In genomic region chr2:45184606-45185005, GRCh38 we compare ENCODE assay signal across 17 cellular contexts.
DNase-seq lines count a peak whose midpoint lies in the region; ATAC-seq and TF ChIP-seq lines count a peak whose summit lies in the region.
"Had no signal": no experiment of that assay in that cellular context is flagged by ENCODE, and none has a peak within 500 bp of the region (broad histone marks: within the 10 kb centered on the region; RNA-seq: fewer than 3 reads in every experiment).

No MANE protein-coding gene starts in this region.

- H3K27me3 ChIP-seq in foreskin keratinocyte: peaks cover 21% of the 10 kb centered on the region
- peaks cover 3% of the 10 kb centered on the region for H3K27me3 ChIP-seq in smooth muscle cell (ENCODE audit: low read depth)

- H3K4me3 ChIP-seq in smooth muscle cell: no peak overlapping the region

- no peaks in the 10 kb centered on the region for H3K36me3 ChIP-seq in smooth muscle cell (ENCODE audit: low read depth)

- no peaks in the 10 kb centered on the region for H3F3A ChIP-seq in smooth muscle cell (ENCODE audit: low read depth)

- POLR2A ChIA-PET in activated CD8-positive, alpha-beta T cell treated with anti-CD3 and anti-CD28 coated beads, Interleukin-2, amount 10 ng/mL, durations not matched to agents 7 days and 5 days (lab: Charles Lee): no interaction called here
- POLR2A ChIA-PET in activated CD8-positive, alpha-beta T cell treated with anti-CD3 and anti-CD28 coated beads for 36 hours (lab: Charles Lee): interaction anchor here (1.0 kb wide), 1 partner anchor 64 kb away, joined by 3 read pairs; no protein-coding TSS in a partner anchor

- no peak overlapping the region for H2AFZ ChIP-seq in smooth muscle cell (ENCODE audit: low read depth)

- H3K4me1 ChIP-seq in foreskin keratinocyte: no peaks in the 10 kb centered on the region
- H3K4me1 ChIP-seq in smooth muscle cell (ENCODE audit: low read depth): no peaks in the 10 kb centered on the region

- H3K4me3 Mint-ChIP-seq in activated CD8-positive, alpha-beta T cell treated with anti-CD3 and anti-CD28 coated beads, Interleukin-2, amount 10 ng/mL, durations not matched to agents 7 days and 5 days: no peak overlapping the region
- no peak overlapping the region for H3K4me3 Mint-ChIP-seq in activated CD8-positive, alpha-beta T cell treated with anti-CD3 and anti-CD28 coated beads for 36 hours
- H3K4me3 Mint-ChIP-seq: memory B cell had no signal

- CTCF ChIA-PET in activated CD8-positive, alpha-beta T cell treated with anti-CD3 and anti-CD28 coated beads, Interleukin-2, amount 10 ng/mL, durations not matched to agents 7 days and 5 days (lab: Charles Lee): no interaction called here
- CTCF ChIA-PET in activated CD8-positive, alpha-beta T cell treated with anti-CD3 and anti-CD28 coated beads for 36 hours (lab: Charles Lee): no interaction called here

- no peak for TF ChIP-seq CTCF in activated CD8-positive, alpha-beta T cell treated with anti-CD3 and anti-CD28 coated beads for 36 hours (IDR thresholded peaks at IDR 0.05)
- TF ChIP-seq CTCF in foreskin keratinocyte (conservative IDR thresholded peaks at IDR 0.05) (no peak), smooth muscle cell (IDR thresholded peaks at IDR 0.05; ENCODE audit: borderline replicate concordance, insufficient read depth, poor library complexity, severe bottlenecking) (no peak)

- H3K9me3 Mint-ChIP-seq in activated CD8-positive, alpha-beta T cell treated with anti-CD3 and anti-CD28 coated beads, Interleukin-2, amount 10 ng/mL, durations not matched to agents 7 days and 5 days (ENCODE audit: insufficient read depth): no peaks in the 10 kb centered on the region
- H3K9me3 Mint-ChIP-seq in activated CD8-positive, alpha-beta T cell treated with anti-CD3 and anti-CD28 coated beads for 36 hours: no peaks in the 10 kb centered on the region
- H3K9me3 Mint-ChIP-seq: memory B cell had no signal

- no peak overlapping the region for H3K9ac ChIP-seq in smooth muscle cell (ENCODE audit: low read depth)
- H3K9ac ChIP-seq: KMS-11 had no signal

- no peaks in the 10 kb centered on the region for H3K79me2 ChIP-seq in smooth muscle cell (ENCODE audit: low read depth)

- peak; percentile 1 for DNase-seq in activated CD8-positive, alpha-beta T cell treated with anti-CD3 and anti-CD28 coated beads, Interleukin-2, amount 10 ng/mL, durations not matched to agents 7 days and 5 days
- DNase-seq in activated CD8-positive, alpha-beta T cell treated with anti-CD3 and anti-CD28 coated beads for 36 hours: no peak
- peak; percentile 39 for DNase-seq in SW480 (ENCODE audit: low spot score)
- peak; percentile 69 to 86 for DNase-seq in foreskin keratinocyte
- no peak for DNase-seq in T-helper 1 cell
- DNase-seq in smooth muscle cell (lab: John Stamatoyannopoulos, UW; ENCODE audit: unreplicated experiment): no peak
- no peak for DNase-seq in NCI-H526 treated with DMSO at 0.1 percent for 48 hours (lab: John Stamatoyannopoulos, UW)
- DNase-seq: activated gamma-delta T cell, COR-L47, erythroblast, NCI-H187 treated with DMSO at 0.1 percent for 48 hours, nucleus accumbens, SHP77 had no signal

- peaks cover 8% of the 10 kb centered on the region for H3K27me3 Mint-ChIP-seq in activated CD8-positive, alpha-beta T cell treated with anti-CD3 and anti-CD28 coated beads, Interleukin-2, amount 10 ng/mL, durations not matched to agents 7 days and 5 days (ENCODE audit: low read depth)
- H3K27me3 Mint-ChIP-seq in activated CD8-positive, alpha-beta T cell treated with anti-CD3 and anti-CD28 coated beads for 36 hours: peaks cover 27% of the 10 kb centered on the region

- H3K27ac ChIP-seq in foreskin keratinocyte (no peak overlapping the region), smooth muscle cell (ENCODE audit: low read depth) (no peak overlapping the region)
- H3K27ac ChIP-seq: 22Rv1, KMS-11 had no signal

- no peaks in the 10 kb centered on the region for H3K4me1 Mint-ChIP-seq in activated CD8-positive, alpha-beta T cell treated with anti-CD3 and anti-CD28 coated beads, Interleukin-2, amount 10 ng/mL, durations not matched to agents 7 days and 5 days (ENCODE audit: low read depth)
- no peaks in the 10 kb centered on the region for H3K4me1 Mint-ChIP-seq in activated CD8-positive, alpha-beta T cell treated with anti-CD3 and anti-CD28 coated beads for 36 hours (ENCODE audit: low read depth)
- H3K4me1 Mint-ChIP-seq: memory B cell had no signal

- 46% methylated on average over 5 of the region's 5 CpGs for WGBS in smooth muscle cell (ENCODE audit: low lambda C conversion rate)

- H3K36me3 Mint-ChIP-seq in activated CD8-positive, alpha-beta T cell treated with anti-CD3 and anti-CD28 coated beads, Interleukin-2, amount 10 ng/mL, durations not matched to agents 7 days and 5 days (ENCODE audit: low read depth): no peaks in the 10 kb centered on the region
- H3K36me3 Mint-ChIP-seq in activated CD8-positive, alpha-beta T cell treated with anti-CD3 and anti-CD28 coated beads for 36 hours (ENCODE audit: low read depth): no peaks in the 10 kb centered on the region
- H3K36me3 Mint-ChIP-seq: memory B cell had no signal

- no peaks in the 10 kb centered on the region for H3K9me3 ChIP-seq in smooth muscle cell (replicated peaks; ENCODE audit: low read depth)

- H4K20me1 ChIP-seq in smooth muscle cell (ENCODE audit: low read depth): no peaks in the 10 kb centered on the region

- H3K27ac Mint-ChIP-seq in activated CD8-positive, alpha-beta T cell treated with anti-CD3 and anti-CD28 coated beads, Interleukin-2, amount 10 ng/mL, durations not matched to agents 7 days and 5 days: no peak overlapping the region
- no peak overlapping the region for H3K27ac Mint-ChIP-seq in activated CD8-positive, alpha-beta T cell treated with anti-CD3 and anti-CD28 coated beads for 36 hours
- H3K27ac Mint-ChIP-seq: memory B cell had no signal

- intact Hi-C loops in activated CD8-positive, alpha-beta T cell treated with anti-CD3 and anti-CD28 coated beads for 36 hours (cut with micrococcal nuclease): no loop called here

- no peak overlapping the region for H3K4me2 ChIP-seq in smooth muscle cell
- H3K4me2 ChIP-seq: KMS-11 had no signal

- ATAC-seq in activated CD8-positive, alpha-beta T cell treated with anti-CD3 and anti-CD28 coated beads, Interleukin-2, amount 10 ng/mL, durations not matched to agents 7 days and 5 days: no peak
- no peak for ATAC-seq in activated CD8-positive, alpha-beta T cell treated with anti-CD3 and anti-CD28 coated beads for 36 hours
- ATAC-seq in foreskin keratinocyte (peak; percentile 94), GM21717 (IDR thresholded peaks at IDR 0.05; ENCODE audit: unreplicated experiment) (no peak)

Comparison
In these comparisons a context has a peak if more than half of its experiments do, and no peak if none do; other contexts are left out.
1. DNase-seq: peak in activated CD8-positive, alpha-beta T cell treated with anti-CD3 and anti-CD28 coated beads, Interleukin-2, amount 10 ng/mL, durations not matched to agents 7 days and 5 days (single experiment), SW480 (single experiment) and foreskin keratinocyte (2 of 2); none in activated CD8-positive, alpha-beta T cell treated with anti-CD3 and anti-CD28 coated beads for 36 hours (single experiment), T-helper 1 cell (0 of 5), smooth muscle cell (single experiment) and NCI-H526 treated with DMSO at 0.1 percent for 48 hours (single experiment).